Comparison of ENCODE assay signal across 1 cellular context in genomic region chr16:15631730-15632409, GRCh38.
TF ChIP-seq lines count a peak whose summit lies in the region.

No MANE protein-coding gene starts in this region.

TF ChIP-seq in GM12878, 131 proteins besides CTCF, POLR2A, EP300 and RAD21:
- TF ChIP-seq SPI1 (IDR thresholded peaks at IDR 0.05; ENCODE audit: borderline replicate concordance, insufficient read depth, low read depth, low read length) (peak; percentile 57; the same call in 1 of the 2 replicates), JUNB (IDR thresholded peaks at IDR 0.05) (no peak), JUND (IDR thresholded peaks at IDR 0.05; ENCODE audit: low read depth, low read length) (no peak), SIN3A (IDR thresholded peaks at IDR 0.05; ENCODE audit: low read depth, low read length) (no peak), POLR2AphosphoS2 (IDR thresholded peaks at IDR 0.05; ENCODE audit: low read depth, low read length) (no peak), IKZF1 (conservative IDR thresholded peaks at IDR 0.05) (no peak), ZNF384 (IDR thresholded peaks at IDR 0.05; ENCODE audit: borderline replicate concordance, low read depth, low read length) (no peak)
TF ChIP-seq in GM12878: peak in this region for 1.
